ENCODE assay signal across 9 cellular contexts in genomic region chr5:126002222-126002897, GRCh38.
DNase-seq lines count a peak whose midpoint lies in the region; ATAC-seq and TF ChIP-seq lines count a peak whose summit lies in the region.
"Had no signal": no experiment of that assay in that cellular context is flagged by ENCODE, and none has a peak within 500 bp of the region (broad histone marks: within the 10 kb centered on the region; RNA-seq: fewer than 3 reads in every experiment).

No MANE protein-coding gene starts in this region.

- no peaks in the 10 kb centered on the region for H3K27me3 ChIP-seq in Caco-2 (replicated peaks; ENCODE audit: control insufficient read depth, insufficient read depth, low read length)

- H3K4me1 Mint-ChIP-seq in Caco-2 (ENCODE audit: low read depth, unreplicated experiment) = no peaks in the 10 kb centered on the region

- CTCF ChIA-PET in Caco-2 (lab: Charles Lee) = no interaction called here

- POLR2A ChIA-PET in Caco-2 (lab: Charles Lee) = no interaction called here

- no peak overlapping the region for H3K27ac Mint-ChIP-seq in Caco-2 (ENCODE audit: unreplicated experiment)
- H3K27ac Mint-ChIP-seq: dendritic cell treated with granulocyte-macrophage colony-stimulating factor and Interleukin-4, amounts not matched to agents 40 ng/mL and 50 ng/mL, for 4 days had no signal

- intact Hi-C loops in cardiac septum (cut with DNase I) = loop anchor here (5.0 kb wide), 1 partner anchor 40 kb away; no protein-coding TSS in a partner anchor
- intact Hi-C loops in Caco-2 (cut with micrococcal nuclease; ENCODE audit: unreplicated experiment) = no loop called here

- BruUV-seq in Caco-2 (replicated peaks; lab: Mats Ljungman, UMichigan) = no TSS peak

- no peaks in the 10 kb centered on the region for H3K36me3 ChIP-seq in Caco-2 (ENCODE audit: control insufficient read depth, insufficient read depth, low read length)

- H3K36me3 Mint-ChIP-seq in Caco-2 (ENCODE audit: insufficient read depth, unreplicated experiment) = no peaks in the 10 kb centered on the region

- ATAC-seq in GM19023 (IDR thresholded peaks at IDR 0.05; ENCODE audit: unreplicated experiment) (no peak), GM21367 (IDR thresholded peaks at IDR 0.05; ENCODE audit: unreplicated experiment) (no peak)

- DNase-seq in GM03348 (ENCODE audit: low spot score) (peak; percentile 16), cardiac septum (ENCODE audit: low spot score) (peak; percentile 76), retinal pigment epithelial cell (ENCODE audit: low read depth) (peak; percentile 98), islet precursor cell (no peak), Caco-2 (no peak)

- no peaks in the 10 kb centered on the region for H3K4me1 ChIP-seq in Caco-2

- H3K4me3 ChIP-seq in retinal pigment epithelial cell (ENCODE audit: low read length) (peak overlapping the region; percentile 0), Caco-2 (ENCODE audit: low read depth, low read length) (no peak overlapping the region)

- no peaks in the 10 kb centered on the region for H3K9me3 ChIP-seq in Caco-2

- H3K27ac ChIP-seq in VCaP = peak overlapping the region; percentile 61

- no peak overlapping the region for H3K4me3 Mint-ChIP-seq in Caco-2 (ENCODE audit: unreplicated experiment)
- H3K4me3 Mint-ChIP-seq: dendritic cell treated with granulocyte-macrophage colony-stimulating factor and Interleukin-4, amounts not matched to agents 40 ng/mL and 50 ng/mL, for 4 days had no signal

- no peaks in the 10 kb centered on the region for H3K9me3 Mint-ChIP-seq in Caco-2 (ENCODE audit: unreplicated experiment)

- H3K27me3 Mint-ChIP-seq in Caco-2 (ENCODE audit: insufficient read depth, unreplicated experiment) = no peaks in the 10 kb centered on the region
- H3K27me3 Mint-ChIP-seq: dendritic cell treated with granulocyte-macrophage colony-stimulating factor and Interleukin-4, amounts not matched to agents 40 ng/mL and 50 ng/mL, for 4 days had no signal

- TF ChIP-seq CTCF in VCaP (conservative IDR thresholded peaks at IDR 0.05) (no peak), retinal pigment epithelial cell (conservative IDR thresholded peaks at IDR 0.05; ENCODE audit: low read depth, low read length) (no peak), Caco-2 (IDR thresholded peaks at IDR 0.05; ENCODE audit: insufficient read depth in 1 of 2, low read depth in 1 of 2, low read length in 1 of 2, severe bottlenecking in 1 of 2, unreplicated experiment in 1 of 2) (no peak)

Comparison
In these comparisons a context has a peak if more than half of its experiments do, and no peak if none do; other contexts are left out.
1. DNase-seq: peak in GM03348 (single experiment), cardiac septum (single experiment) and retinal pigment epithelial cell (single experiment); none in islet precursor cell (single experiment) and Caco-2 (0 of 2).